ENCODE assay signal across 8 cellular contexts in the genomic region with DNA sequence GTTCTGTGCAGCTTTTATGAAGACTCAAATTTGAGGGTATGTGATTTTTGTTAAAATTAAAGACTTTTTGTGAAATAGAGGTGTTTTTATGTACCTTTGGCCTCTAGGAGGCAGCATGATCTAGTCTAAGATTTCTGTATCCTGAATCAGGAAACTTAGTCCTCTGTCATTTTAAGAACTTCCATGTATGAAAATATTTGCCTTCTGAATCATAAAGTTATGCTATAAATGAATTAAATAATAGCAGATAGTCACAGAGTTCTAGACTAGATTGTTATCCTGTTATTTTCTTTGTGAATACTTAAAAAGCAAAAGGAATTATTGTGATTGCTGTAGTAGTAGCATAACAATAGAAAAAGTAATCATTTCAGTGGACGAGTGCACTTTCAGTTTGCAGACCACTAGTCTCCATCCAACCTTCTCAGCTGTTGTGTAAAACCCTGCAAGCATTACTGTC. TPM values are rescaled to one million over a fixed set of nuclear protein-coding genes. Genes with fewer than 3 reads are reported as not detected.
A peak's percentile ranks its signal among the peaks of the same experiment; 100 is the strongest.
DNase-seq lines count a peak whose midpoint lies in the region; TF ChIP-seq lines count a peak whose summit lies in the region.

No MANE protein-coding gene starts in this region.

- H3K9me3 Mint-ChIP-seq in activated CD4-positive, alpha-beta memory T cell treated with anti-CD3 and anti-CD28 coated beads, Interleukin-2, amount 10 ng/mL, durations not matched to agents 7 days and 5 days = no peaks in the 10 kb centered on the region

- H3K27ac ChIP-seq in adrenal gland (peak overlapping the region in 3 of 5 donors; percentile 10 to 48 (median 25)), left ventricle myocardium inferior (replicated peaks) (peak overlapping the region; percentile 79), sigmoid colon (peak overlapping the region; percentile 7 to 65 (median 36))

- POLR2A ChIA-PET in activated CD4-positive, alpha-beta memory T cell treated with anti-CD3 and anti-CD28 coated beads, Interleukin-2, amount 10 ng/mL, durations not matched to agents 7 days and 5 days (lab: Charles Lee) = interaction anchor here (1.8 kb wide), 1 partner anchor 299 kb away, joined by 8 read pairs; the partner anchor contains the start of gene YARS2

- WGBS in adrenal gland, 4 donors = 0 to 9% (median 4%) methylated on average over 1 of the region's 1 CpG
- 9 to 17% methylated on average over 1 of the region's 1 CpG for WGBS in sigmoid colon, 2 donors

- no peaks in the 10 kb centered on the region for H3K4me1 Mint-ChIP-seq in activated CD4-positive, alpha-beta memory T cell treated with anti-CD3 and anti-CD28 coated beads, Interleukin-2, amount 10 ng/mL, durations not matched to agents 7 days and 5 days

- H3K36me3 Mint-ChIP-seq in activated CD4-positive, alpha-beta memory T cell treated with anti-CD3 and anti-CD28 coated beads, Interleukin-2, amount 10 ng/mL, durations not matched to agents 7 days and 5 days (ENCODE audit: low read depth) = no peaks in the 10 kb centered on the region

- H3K4me1 ChIP-seq in adrenal gland (replicated peaks in 1 of 2) = peaks cover 8 to 22% of the 10 kb centered on the region in 2 donors
- peaks cover 71% of the 10 kb centered on the region for H3K4me1 ChIP-seq in left ventricle myocardium inferior
- peaks cover 0 to 19% (median 5%) of the 10 kb centered on the region in 4 donors for H3K4me1 ChIP-seq in sigmoid colon

- no peaks in the 10 kb centered on the region for H3K27me3 ChIP-seq in adrenal gland
- no peaks in the 10 kb centered on the region for H3K27me3 ChIP-seq in left ventricle myocardium inferior (ENCODE audit: low read depth)
- no peaks in the 10 kb centered on the region for H3K27me3 ChIP-seq in sigmoid colon

- H3K4me3 ChIP-seq in adrenal gland (peak overlapping the region in 3 of 4 donors; percentile 12 to 53 (median 35)), left ventricle myocardium inferior (peak overlapping the region; percentile 59), sigmoid colon (peak overlapping the region in 3 of 4 donors; percentile 18 to 34 (median 33))

- TF ChIP-seq POLR2A in adrenal gland (IDR thresholded peaks at IDR 0.05) = no peak
- no peak for TF ChIP-seq POLR2A in sigmoid colon (IDR thresholded peaks at IDR 0.05)

- H3K27me3 Mint-ChIP-seq in activated CD4-positive, alpha-beta memory T cell treated with anti-CD3 and anti-CD28 coated beads, Interleukin-2, amount 10 ng/mL, durations not matched to agents 7 days and 5 days = peaks cover 7% of the 10 kb centered on the region

- TF ChIP-seq EP300 in sigmoid colon (IDR thresholded peaks at IDR 0.05) = no peak

- no peak overlapping the region for H3K4me3 Mint-ChIP-seq in activated CD4-positive, alpha-beta memory T cell treated with anti-CD3 and anti-CD28 coated beads, Interleukin-2, amount 10 ng/mL, durations not matched to agents 7 days and 5 days

- H3K27ac Mint-ChIP-seq in activated CD4-positive, alpha-beta memory T cell treated with anti-CD3 and anti-CD28 coated beads, Interleukin-2, amount 10 ng/mL, durations not matched to agents 7 days and 5 days = no peak overlapping the region

- H3K36me3 ChIP-seq in adrenal gland (replicated peaks in 1 of 2) (no peaks in the 10 kb centered on the region), left ventricle myocardium inferior (no peaks in the 10 kb centered on the region), sigmoid colon (no peaks in the 10 kb centered on the region)

- CTCF ChIA-PET in activated CD4-positive, alpha-beta memory T cell treated with anti-CD3 and anti-CD28 coated beads, Interleukin-2, amount 10 ng/mL, durations not matched to agents 7 days and 5 days (lab: Charles Lee) = interaction anchor here (0.6 to 4.8 kb wide), 9 partner anchors 9 to 300 kb away, joined by 3 to 32 read pairs (median 3); partner anchors contain the start of gene YARS2

- peak; percentile 89 for DNase-seq in DMS53 (lab: John Stamatoyannopoulos, UW)
- peak; percentile 55 for DNase-seq in H4 (ENCODE audit: low spot score)
- DNase-seq in NCI-H2171 treated with DMSO at 0.1 percent for 48 hours (lab: John Stamatoyannopoulos, UW) = peak; percentile 69
- DNase-seq in adrenal gland = peak in 4 of 7 donors; percentile 34 to 54 (median 40)
- no peak for DNase-seq in left ventricle myocardium inferior
- DNase-seq in sigmoid colon = no peak
- DNase-seq in activated CD4-positive, alpha-beta memory T cell treated with anti-CD3 and anti-CD28 coated beads, Interleukin-2, amount 10 ng/mL, durations not matched to agents 7 days and 5 days = no peak
- DNase-seq in stimulated activated CD4-positive, alpha-beta T cell treated with anti-CD3 and anti-CD28 coated beads, Interleukin-4, amount 100 ng/mL, for 4 hours = no peak

- H3K9me3 ChIP-seq in adrenal gland (replicated peaks in 1 of 3) (no peaks in the 10 kb centered on the region), left ventricle myocardium inferior (replicated peaks) (no peaks in the 10 kb centered on the region), sigmoid colon (no peaks in the 10 kb centered on the region)

- intact Hi-C loops in adrenal gland (cut with DNase I) = loop anchor here (5.0 to 10.0 kb wide), 2 partner anchors 199 to 202 kb away; no protein-coding TSS in a partner anchor
- intact Hi-C loops in left ventricle myocardium inferior (cut with micrococcal nuclease) = loop anchor here (5.0 to 10.0 kb wide), 2 partner anchors 79 to 197 kb away; no protein-coding TSS in a partner anchor
- intact Hi-C loops in sigmoid colon (cut with DNase I) = loop anchor here (5.0 kb wide), 1 partner anchor 217 kb away; no protein-coding TSS in a partner anchor

- TF ChIP-seq CTCF in adrenal gland (IDR thresholded peaks at IDR 0.05) = peak; percentile 66 to 82 (median 76)
- peak; percentile 72 for TF ChIP-seq CTCF in left ventricle myocardium inferior (IDR thresholded peaks at IDR 0.05; ENCODE audit: borderline replicate concordance)
- TF ChIP-seq CTCF in sigmoid colon (IDR thresholded peaks at IDR 0.05) = peak in 2 of 4 experiments; percentile 50 to 57

RNA-seq across cellular contexts. Expression of gene FGD4, which starts 56.3 kb away (rescaled TPM):
- total RNA-seq in H4 (2014; rRNA removed; shearing (Covaris generic)) = 1.4 and 2.2 TPM in 2 replicates
- total RNA-seq in adrenal gland = 10 to 100 TPM; 10.2 to 38.5 (median 19.7) TPM
- polyA plus RNA-seq in adrenal gland = 10 to 100 TPM in 1 of 3 donors, 1 to 10 TPM in 2; 1.7 to 12.2 (median 2.4) TPM
- total RNA-seq in left ventricle myocardium inferior = 30.5 TPM
- 10 to 100 TPM; 11.3 to 19.1 (median 17.0) TPM for total RNA-seq in sigmoid colon
- 10 to 100 TPM in 1 of 3 donors, 1 to 10 TPM in 2; 7.8 to 10.6 (median 9.3) TPM for polyA plus RNA-seq in sigmoid colon
- total RNA-seq in activated CD4-positive, alpha-beta memory T cell treated with anti-CD3 and anti-CD28 coated beads, Interleukin-2, amount 10 ng/mL, durations not matched to agents 7 days and 5 days = under 1 TPM; 0.08 to 0.15 TPM

Comparison
In these comparisons a context has a peak if more than half of its experiments do, and no peak if none do; other contexts are left out.
1. DNase-seq: peak in DMS53 (single experiment), H4 (single experiment), NCI-H2171 treated with DMSO at 0.1 percent for 48 hours (single experiment) and adrenal gland (4 of 7); none in left ventricle myocardium inferior (single experiment), sigmoid colon (single experiment), activated CD4-positive, alpha-beta memory T cell treated with anti-CD3 and anti-CD28 coated beads, Interleukin-2, amount 10 ng/mL, durations not matched to agents 7 days and 5 days (single experiment) and stimulated activated CD4-positive, alpha-beta T cell treated with anti-CD3 and anti-CD28 coated beads, Interleukin-4, amount 100 ng/mL, for 4 hours (0 of 2).
2. H3K27ac ChIP-seq: peak in every context shown above with its lines; median percentile 79 in left ventricle myocardium inferior; 36 in sigmoid colon; 25 in adrenal gland.
3. Peak in every context shown above with its lines, with median percentiles within 50 percentile points of each other: H3K4me3 ChIP-seq.